In the genomic region with DNA sequence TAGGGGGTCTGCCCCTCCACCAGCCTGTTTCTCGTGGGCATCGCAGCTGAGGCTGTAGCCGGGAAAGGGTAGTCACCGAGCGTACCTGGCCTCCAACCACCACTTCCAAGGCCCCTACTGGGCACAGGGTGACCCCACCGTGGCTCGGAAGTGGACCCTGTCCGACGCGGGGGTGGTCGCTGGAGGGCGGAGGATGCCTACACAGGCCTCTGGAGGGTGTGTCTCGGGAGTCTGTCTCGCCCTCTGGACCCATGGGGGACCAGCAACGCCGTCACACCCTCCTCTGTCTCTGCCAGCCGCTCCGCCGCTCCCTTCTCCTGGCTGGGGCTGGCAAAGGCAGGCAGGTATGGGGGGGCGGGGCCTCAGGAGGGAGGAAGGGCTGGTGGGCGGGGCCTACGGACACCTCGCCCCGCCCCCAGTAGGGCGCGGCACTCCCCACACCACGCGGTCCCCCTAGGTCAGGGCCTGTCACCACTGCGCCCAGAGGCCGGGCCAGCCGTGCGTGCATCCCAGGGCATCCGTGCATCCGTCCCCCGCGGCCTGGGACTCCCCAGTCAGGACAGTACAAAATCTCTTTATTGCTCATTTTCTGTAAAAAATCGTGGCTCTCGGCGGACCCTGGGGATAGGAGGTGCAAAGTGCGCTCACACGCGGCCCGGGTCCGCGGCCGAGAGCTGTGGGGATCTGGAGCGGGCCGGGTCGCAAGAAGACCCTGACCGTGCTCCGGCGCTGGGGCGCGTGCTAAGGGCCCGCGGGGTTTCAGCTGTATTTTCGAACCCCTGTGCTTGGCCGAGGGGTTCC, we compare ENCODE assay signal across 6 cellular contexts. TPM values are rescaled to one million over a fixed set of nuclear protein-coding genes. Genes with fewer than 3 reads are reported as not detected.
DNase-seq lines count a peak whose midpoint lies in the region; ATAC-seq and TF ChIP-seq lines count a peak whose summit lies in the region.
"Not testable (repeated sequence)": the region's sequence is repeated elsewhere in the genome, so short reads cannot be mapped to it uniquely, and the experiment has no call there.
"Had no signal": no experiment of that assay in that cellular context is flagged by ENCODE, and none has a peak within 500 bp of the region (broad histone marks: within the 10 kb centered on the region; RNA-seq: fewer than 3 reads in every experiment).

No MANE protein-coding gene starts in this region.

- H3K4me1 ChIP-seq in HEK293 (ENCODE audit: control insufficient read depth, insufficient read depth, low read length); adrenal gland (replicated peaks in 1 of 2): not testable (repeated sequence)

- not testable (repeated sequence) for H3K9me3 Mint-ChIP-seq in glutamatergic neuron (ENCODE audit: unreplicated experiment); progenitor cell of endocrine pancreas (ENCODE audit: low read depth)

- 0 to 28% (median 17%) methylated on average over 3 to 49 of the region's 58 CpGs for WGBS in adrenal gland, 4 donors

- peak overlapping the region; percentile 34 for H3K4me3 Mint-ChIP-seq in glutamatergic neuron (ENCODE audit: unreplicated experiment)
- not testable (repeated sequence) for H3K4me3 Mint-ChIP-seq in progenitor cell of endocrine pancreas (ENCODE audit: low read depth)

- not testable (repeated sequence) for TF ChIP-seq POLR2A in adrenal gland (IDR thresholded peaks at IDR 0.05)

- H3K27me3 Mint-ChIP-seq in glutamatergic neuron (ENCODE audit: unreplicated experiment): peaks cover 14% of the 10 kb centered on the region
- peaks cover 43% of the 10 kb centered on the region for H3K27me3 Mint-ChIP-seq in progenitor cell of endocrine pancreas

- not testable (repeated sequence) for H3K9me3 ChIP-seq in HEK293 (ENCODE audit: control insufficient read depth, insufficient read depth, low read depth, low read length); adrenal gland (replicated peaks in 1 of 3)

- not testable (repeated sequence) for H3K4me1 Mint-ChIP-seq in glutamatergic neuron (ENCODE audit: low read depth, unreplicated experiment); progenitor cell of endocrine pancreas (ENCODE audit: low read depth)

- not testable (repeated sequence) for H3K27ac ChIP-seq in HEK293 (ENCODE audit: extremely low read depth, low read depth, low read length); adrenal gland

- CTCF ChIA-PET in HEK293 (lab: Yijun Ruan, JAX): not testable (repeated sequence)

- not testable (repeated sequence) for H3K36me3 ChIP-seq in HEK293 (ENCODE audit: control insufficient read depth in 2 of 2, insufficient read depth in 1 of 2, low read length in 2 of 2); adrenal gland (replicated peaks in 1 of 2)

- H3K27me3 ChIP-seq in adrenal gland: not testable (repeated sequence)

- DNase-seq in adrenal gland (peak in 4 of 7 donors; percentile 22 to 61 (median 46)), left colon (peak in 1 of 2 donors; percentile 32)
- not testable (repeated sequence) for DNase-seq in glutamatergic neuron; progenitor cell of endocrine pancreas (ENCODE audit: low spot score, unreplicated experiment)

- H3K4me3 ChIP-seq in HEK293 (ENCODE audit: low read depth, low read length); adrenal gland: not testable (repeated sequence)

- not testable (repeated sequence) for TF ChIP-seq CTCF in HEK293 (tag by site-specific recombination; IDR thresholded peaks at IDR 0.05); adrenal gland (IDR thresholded peaks at IDR 0.05); glutamatergic neuron (IDR thresholded peaks at IDR 0.05; ENCODE audit: partially characterized antibody, unreplicated experiment); progenitor cell of endocrine pancreas (IDR thresholded peaks at IDR 0.05; ENCODE audit: unreplicated experiment)

- intact Hi-C loops in adrenal gland (cut with DNase I); left colon (cut with DNase I, micrococcal nuclease): not testable (repeated sequence)

- H3K27ac Mint-ChIP-seq in glutamatergic neuron (ENCODE audit: unreplicated experiment): not testable (repeated sequence)
- peak overlapping the region; percentile 84 for H3K27ac Mint-ChIP-seq in progenitor cell of endocrine pancreas

- H3K36me3 Mint-ChIP-seq in glutamatergic neuron (ENCODE audit: unreplicated experiment); progenitor cell of endocrine pancreas (ENCODE audit: insufficient read depth): not testable (repeated sequence)

- ATAC-seq in left colon: peak; percentile 82

- POLR2A ChIA-PET in HEK293 (lab: Yijun Ruan, JAX): not testable (repeated sequence)

TF ChIP-seq in HEK293, 187 proteins besides CTCF, POLR2A, EP300 and RAD21:
- peak; percentile 41; the same call in 1 of the 2 replicates for TF ChIP-seq KLF8 (tag by site-specific recombination; IDR thresholded peaks at IDR 0.05)

RNA-seq across cellular contexts. Expression of a gene that starts 13.2 kb away (rescaled TPM):
- total RNA-seq in adrenal gland (10 to 100 TPM; 23.1 to 81.2 (median 60.0) TPM), glutamatergic neuron (ENCODE audit: unreplicated experiment) (0.86 TPM), left colon (10 to 100 TPM; 51.9 to 52.8 TPM), progenitor cell of endocrine pancreas (6.7 and 8.0 TPM in 2 replicates)
- polyA plus RNA-seq in adrenal gland: 10 to 100 TPM; 10.3 to 57.7 (median 57.0) TPM

RNA-seq across cellular contexts. Expression of a gene that starts 19.4 kb away (rescaled TPM):
- total RNA-seq in adrenal gland (10 to 100 TPM; 38.7 to 70.3 (median 59.0) TPM), glutamatergic neuron (ENCODE audit: unreplicated experiment) (0.22 TPM), left colon (10 to 100 TPM; 20.2 to 21.3 TPM), progenitor cell of endocrine pancreas (not detected in 2 replicates)
- polyA plus RNA-seq in adrenal gland: 10 to 100 TPM; 24.4 to 35.4 (median 26.9) TPM
- total RNA-seq: activated CD4-positive, alpha-beta memory T cell treated with anti-CD3 and anti-CD28 coated beads for 36 hours had no signal

RNA-seq across cellular contexts. Expression of a gene that starts 39.7 kb away (rescaled TPM):
- 1,000 to 10,000 TPM in 1 of 8 donors, 100 to 1,000 TPM in 7; 425 to 1,037 (median 520) TPM for total RNA-seq in adrenal gland
- 100 to 1,000 TPM; 199 to 814 (median 571) TPM for polyA plus RNA-seq in adrenal gland
- 136 TPM for total RNA-seq in glutamatergic neuron (ENCODE audit: unreplicated experiment)
- total RNA-seq in left colon: 100 to 1,000 TPM; 135 to 157 TPM
- total RNA-seq in progenitor cell of endocrine pancreas: 113 and 125 TPM in 2 replicates

RNA-seq across cellular contexts. Expression of a gene that starts 48.1 kb away (rescaled TPM):
- total RNA-seq in adrenal gland (100 to 1,000 TPM; 112 to 384 (median 258) TPM), glutamatergic neuron (ENCODE audit: unreplicated experiment) (47.2 TPM), left colon (100 to 1,000 TPM; 140 to 156 TPM), progenitor cell of endocrine pancreas (33.6 and 35.5 TPM in 2 replicates)
- polyA plus RNA-seq in adrenal gland: 1,000 to 10,000 TPM in 1 of 3 donors, 100 to 1,000 TPM in 1, 10 to 100 TPM in 1; 28.4 to 1,150 (median 823) TPM

Comparison
In these comparisons a context has a peak if more than half of its experiments do, and no peak if none do; other contexts are left out.
1. RNA of a gene that starts 19.4 kb away (total RNA-seq): 38.7 to 70.3 TPM in adrenal gland and 20.2 to 21.3 TPM in left colon; 0.22 TPM in glutamatergic neuron (single experiment) and not detected in progenitor cell of endocrine pancreas; every median in the first group is over 10 times any median in the second.